Comparison of ENCODE assay signal across 19 cellular contexts in genomic region chr19:516884-517424, GRCh38. TPM values are rescaled to one million over a fixed set of nuclear protein-coding genes. Genes with fewer than 3 reads are reported as not detected.
A peak's percentile ranks its signal among the peaks of the same experiment; 100 is the strongest.
DNase-seq lines count a peak whose midpoint lies in the region; ATAC-seq and TF ChIP-seq lines count a peak whose summit lies in the region.
"Had no signal": no experiment of that assay in that cellular context is flagged by ENCODE, and none has a peak within 500 bp of the region (broad histone marks: within the 10 kb centered on the region; RNA-seq: fewer than 3 reads in every experiment).

No MANE protein-coding gene starts in this region.

- POLR2A ChIA-PET in activated B cell treated with CpG ODN at 0.5 μM for 24 hours (lab: Charles Lee), result no interaction called here

- no peak for TF ChIP-seq CTCF in activated B cell treated with CpG ODN at 0.5 μM for 24 hours (IDR thresholded peaks at IDR 0.05)

- H3K27ac Mint-ChIP-seq in activated naive CD4-positive, alpha-beta T cell treated with anti-CD3 and anti-CD28 coated beads, Interleukin-2, amount 50 U/mL, for 72 hours, result peak overlapping the region; percentile 28 to 88
- no peak overlapping the region for H3K27ac Mint-ChIP-seq in activated naive CD4-positive, alpha-beta T cell treated with anti-CD3 and anti-CD28 coated beads for 36 hours
- peak overlapping the region; percentile 4 for H3K27ac Mint-ChIP-seq in activated B cell treated with CpG ODN at 0.5 μM for 24 hours
- H3K27ac Mint-ChIP-seq in stimulated activated naive B cell treated with anti-CD40 and anti-IgM and Interleukin-4, amounts not matched to agents 10 μg/mL and 1 μg/mL and 100 μg/mL, for 72 hours, result peak overlapping the region; percentile 88
- no peak overlapping the region for H3K27ac Mint-ChIP-seq in activated T-helper 2 cell treated with anti-CD3 and anti-CD28 coated beads, Interferon-gamma antibody, Interleukin-2, Interleukin-4, amounts not matched to agents 10 μg/mL and 5 μg/mL and 100 μg/mL, durations not matched to agents 14 hours and 24 hours and 36 hours

- DNase-seq in activated naive CD4-positive, alpha-beta T cell treated with anti-CD3 and anti-CD28 coated beads, Interleukin-2, amount 50 U/mL, for 72 hours (ENCODE audit: low spot score in 2 of 2), result no peak
- no peak for DNase-seq in activated naive CD4-positive, alpha-beta T cell treated with anti-CD3 and anti-CD28 coated beads for 36 hours
- no peak for DNase-seq in activated B cell treated with CpG ODN at 0.5 μM for 24 hours
- peak; percentile 65 for DNase-seq in left kidney (ENCODE audit: low read depth, low spot score)
- no peak for DNase-seq in stimulated activated naive B cell treated with anti-CD40 and anti-IgM and Interleukin-4, amounts not matched to agents 10 μg/mL and 1 μg/mL and 100 μg/mL, for 72 hours
- DNase-seq in NOMO-1 treated with dmso at 0.1 percent for 144 hours (lab: John Stamatoyannopoulos, UW; ENCODE audit: unreplicated experiment), result no peak
- no peak for DNase-seq in activated T-helper 2 cell treated with anti-CD3 and anti-CD28 coated beads, Interferon-gamma antibody, Interleukin-2, Interleukin-4, amounts not matched to agents 10 μg/mL and 5 μg/mL and 100 μg/mL, durations not matched to agents 14 hours and 24 hours and 36 hours (ENCODE audit: low spot score)
- DNase-seq in NCI-H2107 treated with DMSO at 0.1 percent for 48 hours (lab: John Stamatoyannopoulos, UW; ENCODE audit: unreplicated experiment), result no peak
- DNase-seq: activated CD8-positive, alpha-beta memory T cell treated with anti-CD3 and anti-CD28 coated beads, Interleukin-2, amount 50 U/mL, for 4 hours; adrenal gland; EL; foreskin fibroblast; KBM-7; left lung; naive B cell; NCI-H1048; RPMI8226; substantia nigra had no signal

- H3K4me1 Mint-ChIP-seq in activated naive CD4-positive, alpha-beta T cell treated with anti-CD3 and anti-CD28 coated beads for 36 hours (ENCODE audit: low read depth), result peaks cover 8% of the 10 kb centered on the region
- peaks cover 5% of the 10 kb centered on the region for H3K4me1 Mint-ChIP-seq in activated B cell treated with CpG ODN at 0.5 μM for 24 hours
- peaks cover 7 to 8% of the 10 kb centered on the region in 2 donors for H3K4me1 Mint-ChIP-seq in stimulated activated naive B cell treated with anti-CD40 and anti-IgM and Interleukin-4, amounts not matched to agents 10 μg/mL and 1 μg/mL and 100 μg/mL, for 72 hours
- H3K4me1 Mint-ChIP-seq in activated T-helper 2 cell treated with anti-CD3 and anti-CD28 coated beads, Interferon-gamma antibody, Interleukin-2, Interleukin-4, amounts not matched to agents 10 μg/mL and 5 μg/mL and 100 μg/mL, durations not matched to agents 14 hours and 24 hours and 36 hours (ENCODE audit: low read depth), result peaks cover 3% of the 10 kb centered on the region

- intact Hi-C loops in activated naive CD4-positive, alpha-beta T cell treated with anti-CD3 and anti-CD28 coated beads for 36 hours (cut with micrococcal nuclease), result no loop called here
- intact Hi-C loops in activated B cell treated with CpG ODN at 0.5 μM for 24 hours (cut with micrococcal nuclease), result no loop called here
- intact Hi-C loops in activated T-helper 2 cell treated with anti-CD3 and anti-CD28 coated beads, Interferon-gamma antibody, Interleukin-2, Interleukin-4, amounts not matched to agents 10 μg/mL and 5 μg/mL and 100 μg/mL, durations not matched to agents 14 hours and 24 hours and 36 hours (cut with micrococcal nuclease), result no loop called here

- no peaks in the 10 kb centered on the region for H3K36me3 Mint-ChIP-seq in activated naive CD4-positive, alpha-beta T cell treated with anti-CD3 and anti-CD28 coated beads, Interleukin-2, amount 50 U/mL, for 72 hours
- H3K36me3 Mint-ChIP-seq in activated naive CD4-positive, alpha-beta T cell treated with anti-CD3 and anti-CD28 coated beads for 36 hours (ENCODE audit: low read depth), result no peaks in the 10 kb centered on the region
- H3K36me3 Mint-ChIP-seq in activated B cell treated with CpG ODN at 0.5 μM for 24 hours (ENCODE audit: low read depth), result peaks cover 6% of the 10 kb centered on the region
- peaks cover 3 to 15% of the 10 kb centered on the region in 2 donors for H3K36me3 Mint-ChIP-seq in stimulated activated naive B cell treated with anti-CD40 and anti-IgM and Interleukin-4, amounts not matched to agents 10 μg/mL and 1 μg/mL and 100 μg/mL, for 72 hours
- H3K36me3 Mint-ChIP-seq in activated T-helper 2 cell treated with anti-CD3 and anti-CD28 coated beads, Interferon-gamma antibody, Interleukin-2, Interleukin-4, amounts not matched to agents 10 μg/mL and 5 μg/mL and 100 μg/mL, durations not matched to agents 14 hours and 24 hours and 36 hours (ENCODE audit: low read depth), result peaks cover 6% of the 10 kb centered on the region
- H3K36me3 Mint-ChIP-seq: naive B cell had no signal

- no peaks in the 10 kb centered on the region for H3K9me3 Mint-ChIP-seq in activated naive CD4-positive, alpha-beta T cell treated with anti-CD3 and anti-CD28 coated beads, Interleukin-2, amount 50 U/mL, for 72 hours
- H3K9me3 Mint-ChIP-seq in activated naive CD4-positive, alpha-beta T cell treated with anti-CD3 and anti-CD28 coated beads for 36 hours, result no peaks in the 10 kb centered on the region
- H3K9me3 Mint-ChIP-seq in activated B cell treated with CpG ODN at 0.5 μM for 24 hours, result no peaks in the 10 kb centered on the region
- H3K9me3 Mint-ChIP-seq in stimulated activated naive B cell treated with anti-CD40 and anti-IgM and Interleukin-4, amounts not matched to agents 10 μg/mL and 1 μg/mL and 100 μg/mL, for 72 hours, result peaks cover 0 to 2% of the 10 kb centered on the region in 2 donors
- no peaks in the 10 kb centered on the region for H3K9me3 Mint-ChIP-seq in activated T-helper 2 cell treated with anti-CD3 and anti-CD28 coated beads, Interferon-gamma antibody, Interleukin-2, Interleukin-4, amounts not matched to agents 10 μg/mL and 5 μg/mL and 100 μg/mL, durations not matched to agents 14 hours and 24 hours and 36 hours
- H3K9me3 Mint-ChIP-seq: naive B cell had no signal

- CTCF ChIA-PET in activated naive CD4-positive, alpha-beta T cell treated with anti-CD3 and anti-CD28 coated beads for 36 hours (lab: Charles Lee), result interaction anchor here (0.6 kb wide), 1 partner anchor 13 kb away, joined by 3 read pairs; no protein-coding TSS in a partner anchor
- CTCF ChIA-PET in activated B cell treated with CpG ODN at 0.5 μM for 24 hours (lab: Charles Lee), result no interaction called here

- no peaks in the 10 kb centered on the region for H3K27me3 Mint-ChIP-seq in activated naive CD4-positive, alpha-beta T cell treated with anti-CD3 and anti-CD28 coated beads for 36 hours (ENCODE audit: low read depth)
- peaks cover 1% of the 10 kb centered on the region for H3K27me3 Mint-ChIP-seq in activated B cell treated with CpG ODN at 0.5 μM for 24 hours
- peaks cover 0 to 5% of the 10 kb centered on the region in 2 donors for H3K27me3 Mint-ChIP-seq in stimulated activated naive B cell treated with anti-CD40 and anti-IgM and Interleukin-4, amounts not matched to agents 10 μg/mL and 1 μg/mL and 100 μg/mL, for 72 hours
- H3K27me3 Mint-ChIP-seq in activated T-helper 2 cell treated with anti-CD3 and anti-CD28 coated beads, Interferon-gamma antibody, Interleukin-2, Interleukin-4, amounts not matched to agents 10 μg/mL and 5 μg/mL and 100 μg/mL, durations not matched to agents 14 hours and 24 hours and 36 hours (ENCODE audit: low read depth), result no peaks in the 10 kb centered on the region
- H3K27me3 Mint-ChIP-seq: naive B cell had no signal

- no peak overlapping the region for H3K4me3 Mint-ChIP-seq in activated naive CD4-positive, alpha-beta T cell treated with anti-CD3 and anti-CD28 coated beads for 36 hours
- H3K4me3 Mint-ChIP-seq in activated B cell treated with CpG ODN at 0.5 μM for 24 hours, result no peak overlapping the region
- H3K4me3 Mint-ChIP-seq in stimulated activated naive B cell treated with anti-CD40 and anti-IgM and Interleukin-4, amounts not matched to agents 10 μg/mL and 1 μg/mL and 100 μg/mL, for 72 hours, result peak overlapping the region in 1 of 2 donors; percentile 30
- H3K4me3 Mint-ChIP-seq in activated T-helper 2 cell treated with anti-CD3 and anti-CD28 coated beads, Interferon-gamma antibody, Interleukin-2, Interleukin-4, amounts not matched to agents 10 μg/mL and 5 μg/mL and 100 μg/mL, durations not matched to agents 14 hours and 24 hours and 36 hours (ENCODE audit: low read depth), result no peak overlapping the region

- ATAC-seq in activated naive CD4-positive, alpha-beta T cell treated with anti-CD3 and anti-CD28 coated beads, Interleukin-2, amount 50 U/mL, for 72 hours, result no peak
- no peak for ATAC-seq in activated B cell treated with CpG ODN at 0.5 μM for 24 hours (ENCODE audit: low read depth)
- ATAC-seq in stimulated activated naive B cell treated with anti-CD40 and anti-IgM and Interleukin-4, amounts not matched to agents 10 μg/mL and 1 μg/mL and 100 μg/mL, for 72 hours (replicated peaks), result no peak
- ATAC-seq: left lung had no signal

RNA-seq across cellular contexts. Expression of gene TPGS1, which starts 9.7 kb away (rescaled TPM):
- 10 to 100 TPM in 1 of 2 donors, 1 to 10 TPM in 1; 5.9 to 10.2 TPM for total RNA-seq in activated naive CD4-positive, alpha-beta T cell treated with anti-CD3 and anti-CD28 coated beads, Interleukin-2, amount 50 U/mL, for 72 hours
- 1 to 10 TPM; 4.2 to 5.1 TPM for total RNA-seq in activated naive CD4-positive, alpha-beta T cell treated with anti-CD3 and anti-CD28 coated beads for 36 hours
- 20.3 and 23.8 TPM in 2 replicates for total RNA-seq in activated B cell treated with CpG ODN at 0.5 μM for 24 hours
- total RNA-seq in activated T-helper 2 cell treated with anti-CD3 and anti-CD28 coated beads, Interferon-gamma antibody, Interleukin-2, Interleukin-4, amounts not matched to agents 10 μg/mL and 5 μg/mL and 100 μg/mL, durations not matched to agents 14 hours and 24 hours and 36 hours, result 13.6 and 15.7 TPM in 2 replicates

RNA-seq across cellular contexts. Expression of gene CDC34, which starts 14.6 kb away (rescaled TPM):
- total RNA-seq in activated naive CD4-positive, alpha-beta T cell treated with anti-CD3 and anti-CD28 coated beads, Interleukin-2, amount 50 U/mL, for 72 hours, result 10 to 100 TPM; 46.3 to 59.6 TPM
- total RNA-seq in activated naive CD4-positive, alpha-beta T cell treated with anti-CD3 and anti-CD28 coated beads for 36 hours, result 10 to 100 TPM; 42.1 to 42.5 TPM
- 19.8 and 23.1 TPM in 2 replicates for total RNA-seq in activated B cell treated with CpG ODN at 0.5 μM for 24 hours
- total RNA-seq in activated T-helper 2 cell treated with anti-CD3 and anti-CD28 coated beads, Interferon-gamma antibody, Interleukin-2, Interleukin-4, amounts not matched to agents 10 μg/mL and 5 μg/mL and 100 μg/mL, durations not matched to agents 14 hours and 24 hours and 36 hours, result 53.7 and 55.7 TPM in 2 replicates

RNA-seq across cellular contexts. Expression of gene MADCAM1, which starts 20.7 kb away (rescaled TPM):
- total RNA-seq in activated naive CD4-positive, alpha-beta T cell treated with anti-CD3 and anti-CD28 coated beads, Interleukin-2, amount 50 U/mL, for 72 hours, result under 1 TPM; 0.25 to 0.47 TPM
- total RNA-seq in activated naive CD4-positive, alpha-beta T cell treated with anti-CD3 and anti-CD28 coated beads for 36 hours, result under 1 TPM; 0.24 to 0.37 TPM
- total RNA-seq in activated B cell treated with CpG ODN at 0.5 μM for 24 hours, result 0.40 and 0.76 TPM in 2 replicates
- 0.18 and 0.21 TPM in 2 replicates for total RNA-seq in activated T-helper 2 cell treated with anti-CD3 and anti-CD28 coated beads, Interferon-gamma antibody, Interleukin-2, Interleukin-4, amounts not matched to agents 10 μg/mL and 5 μg/mL and 100 μg/mL, durations not matched to agents 14 hours and 24 hours and 36 hours

RNA-seq across cellular contexts. Expression of gene GZMM, which starts 26.9 kb away (rescaled TPM):
- 10 to 100 TPM; 14.1 to 52.7 TPM for total RNA-seq in activated naive CD4-positive, alpha-beta T cell treated with anti-CD3 and anti-CD28 coated beads, Interleukin-2, amount 50 U/mL, for 72 hours
- total RNA-seq in activated naive CD4-positive, alpha-beta T cell treated with anti-CD3 and anti-CD28 coated beads for 36 hours, result 10 to 100 TPM; 20.7 TPM
- 0.22 TPM in 1 of 2 replicates, not detected in the other for total RNA-seq in activated B cell treated with CpG ODN at 0.5 μM for 24 hours
- total RNA-seq in activated T-helper 2 cell treated with anti-CD3 and anti-CD28 coated beads, Interferon-gamma antibody, Interleukin-2, Interleukin-4, amounts not matched to agents 10 μg/mL and 5 μg/mL and 100 μg/mL, durations not matched to agents 14 hours and 24 hours and 36 hours, result 29.9 and 31.8 TPM in 2 replicates
- total RNA-seq: cerebellum had no signal

RNA-seq across cellular contexts. Expression of gene BSG, which starts 55.4 kb away (rescaled TPM):
- 100 to 1,000 TPM; 170 to 194 TPM for total RNA-seq in activated naive CD4-positive, alpha-beta T cell treated with anti-CD3 and anti-CD28 coated beads, Interleukin-2, amount 50 U/mL, for 72 hours
- 100 to 1,000 TPM; 160 to 161 TPM for total RNA-seq in activated naive CD4-positive, alpha-beta T cell treated with anti-CD3 and anti-CD28 coated beads for 36 hours
- total RNA-seq in activated B cell treated with CpG ODN at 0.5 μM for 24 hours, result 150 and 152 TPM in 2 replicates
- 300 and 304 TPM in 2 replicates for total RNA-seq in activated T-helper 2 cell treated with anti-CD3 and anti-CD28 coated beads, Interferon-gamma antibody, Interleukin-2, Interleukin-4, amounts not matched to agents 10 μg/mL and 5 μg/mL and 100 μg/mL, durations not matched to agents 14 hours and 24 hours and 36 hours

Comparison
In these comparisons a context has a peak if more than half of its experiments do, and no peak if none do; other contexts are left out.
1. H3K27ac Mint-ChIP-seq: peak in activated naive CD4-positive, alpha-beta T cell treated with anti-CD3 and anti-CD28 coated beads, Interleukin-2, amount 50 U/mL, for 72 hours (2 of 2), activated B cell treated with CpG ODN at 0.5 μM for 24 hours (single experiment) and stimulated activated naive B cell treated with anti-CD40 and anti-IgM and Interleukin-4, amounts not matched to agents 10 μg/mL and 1 μg/mL and 100 μg/mL, for 72 hours (single experiment); none in activated naive CD4-positive, alpha-beta T cell treated with anti-CD3 and anti-CD28 coated beads for 36 hours (single experiment) and activated T-helper 2 cell treated with anti-CD3 and anti-CD28 coated beads, Interferon-gamma antibody, Interleukin-2, Interleukin-4, amounts not matched to agents 10 μg/mL and 5 μg/mL and 100 μg/mL, durations not matched to agents 14 hours and 24 hours and 36 hours (single experiment).